Comparison of ENCODE assay signal across 9 cellular contexts in genomic region chr6:7058250-7058923, GRCh38. TPM values are rescaled to one million over a fixed set of nuclear protein-coding genes. Genes with fewer than 3 reads are reported as not detected.
DNase-seq lines count a peak whose midpoint lies in the region; ATAC-seq and TF ChIP-seq lines count a peak whose summit lies in the region.
"Had no signal": no experiment of that assay in that cellular context is flagged by ENCODE, and none has a peak within 500 bp of the region (broad histone marks: within the 10 kb centered on the region; RNA-seq: fewer than 3 reads in every experiment).

No MANE protein-coding gene starts in this region.

- DNase-seq in GM04503 (ENCODE audit: low read depth) (peak; percentile 85), NCI-H69 (lab: John Stamatoyannopoulos, UW) (peak; percentile 29), dedifferentiated amniotic fluid mesenchymal stem cell (ENCODE audit: extremely low spot score) (peak; percentile 78), retinal pigment epithelial cell (ENCODE audit: low read depth) (peak; percentile 68), NCI-H2081 treated with DMSO at 0.1 percent for 48 hours (lab: John Stamatoyannopoulos, UW) (no peak), immature natural killer cell (no peak)

- H3K4me3 ChIP-seq in retinal pigment epithelial cell (ENCODE audit: low read length) = no peak overlapping the region

- H3K4me1 Mint-ChIP-seq in immature natural killer cell = no peaks in the 10 kb centered on the region
- H3K4me1 Mint-ChIP-seq: central memory CD8-positive, alpha-beta T cell had no signal

- no peaks in the 10 kb centered on the region for H3K9me3 Mint-ChIP-seq in immature natural killer cell
- H3K9me3 Mint-ChIP-seq: central memory CD8-positive, alpha-beta T cell had no signal

- no peaks in the 10 kb centered on the region for H3K36me3 Mint-ChIP-seq in immature natural killer cell

- no peak overlapping the region for H3K4me3 Mint-ChIP-seq in immature natural killer cell
- H3K4me3 Mint-ChIP-seq: central memory CD8-positive, alpha-beta T cell had no signal

- peaks cover 0 to 8% (median 0%) of the 10 kb centered on the region in 3 donors for H3K27me3 Mint-ChIP-seq in immature natural killer cell (ENCODE audit: low read depth in 3 of 3)
- H3K27me3 Mint-ChIP-seq: central memory CD8-positive, alpha-beta T cell had no signal

- TF ChIP-seq CTCF in retinal pigment epithelial cell (conservative IDR thresholded peaks at IDR 0.05; ENCODE audit: low read depth, low read length) = no peak

- H3K27ac Mint-ChIP-seq in immature natural killer cell = no peak overlapping the region

- ATAC-seq in HG03442 (IDR thresholded peaks at IDR 0.05; ENCODE audit: unreplicated experiment) = no peak
- ATAC-seq in GM19351 (IDR thresholded peaks at IDR 0.05; ENCODE audit: unreplicated experiment) = no peak

RNA-seq across cellular contexts. Expression of gene RREB1, which starts 49.4 kb away (rescaled TPM):
- 1 to 10 TPM in 2 of 3 donors, under 1 TPM in 1; 0.17 to 4.5 (median 3.3) TPM for polyA plus RNA-seq in immature natural killer cell

Comparison
In these comparisons a context has a peak if more than half of its experiments do, and no peak if none do; other contexts are left out.
1. DNase-seq: peak in GM04503 (single experiment), NCI-H69 (single experiment), dedifferentiated amniotic fluid mesenchymal stem cell (single experiment) and retinal pigment epithelial cell (single experiment); none in NCI-H2081 treated with DMSO at 0.1 percent for 48 hours (single experiment) and immature natural killer cell (0 of 3).